In the genomic region with DNA sequence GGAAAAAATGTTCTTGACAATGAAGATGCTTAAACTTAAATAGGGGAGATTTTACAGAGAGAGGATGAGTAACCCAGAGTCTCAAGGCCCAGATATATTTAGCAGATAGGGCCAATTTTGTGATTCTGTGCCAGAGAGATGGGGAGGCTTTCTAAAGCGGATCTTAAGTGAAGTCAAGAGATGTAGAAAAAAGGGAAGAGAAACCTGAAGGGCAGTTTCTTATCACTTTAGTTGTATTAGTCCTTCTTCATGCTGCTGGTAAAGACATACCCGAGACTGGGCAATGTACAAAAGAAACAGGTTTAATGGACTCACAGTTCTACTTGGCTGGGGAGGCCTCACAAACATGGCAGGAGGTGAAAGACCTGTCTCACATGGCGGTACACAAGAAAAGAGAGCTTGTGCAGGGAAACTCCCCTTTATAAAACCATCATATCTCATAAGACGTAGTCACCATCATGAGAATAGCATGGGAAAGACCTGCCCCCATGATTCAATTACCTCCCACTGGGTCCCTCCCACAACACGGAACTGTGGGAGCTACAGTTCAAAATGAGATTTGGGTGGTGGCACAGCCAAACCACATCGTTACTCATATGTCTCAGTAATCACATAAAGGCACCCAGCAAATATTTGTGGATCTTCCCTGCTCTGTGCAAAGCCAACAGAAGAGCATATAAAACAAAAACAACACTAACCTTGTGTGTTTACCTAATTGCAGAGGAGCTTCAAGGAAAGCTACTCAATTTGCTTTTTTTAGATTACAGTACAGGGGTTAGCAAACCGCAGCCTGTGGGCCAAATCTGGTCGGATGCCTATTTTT, we compare ENCODE assay signal across 10 cellular contexts.
A peak's percentile ranks its signal among the peaks of the same experiment; 100 is the strongest.
DNase-seq lines count a peak whose midpoint lies in the region; ATAC-seq and TF ChIP-seq lines count a peak whose summit lies in the region.
"Had no signal": no experiment of that assay in that cellular context is flagged by ENCODE, and none has a peak within 500 bp of the region (broad histone marks: within the 10 kb centered on the region; RNA-seq: fewer than 3 reads in every experiment).

No MANE protein-coding gene starts in this region.

- WGBS in esophagus muscularis mucosa: 94% methylated on average over 8 of the region's 8 CpGs

- CTCF ChIA-PET in activated naive CD4-positive, alpha-beta T cell treated with anti-CD3 and anti-CD28 coated beads for 36 hours (lab: Charles Lee): interaction anchor here (0.6 to 0.8 kb wide), 2 partner anchors 15 to 138 kb away, joined by 3 to 4 read pairs; no protein-coding TSS in a partner anchor
- CTCF ChIA-PET in activated naive CD4-positive, alpha-beta T cell treated with anti-CD3 and anti-CD28 coated beads, Interleukin-2, amount 10 ng/mL, durations not matched to agents 7 days and 5 days (lab: Charles Lee): no interaction called here

- H3K36me3 Mint-ChIP-seq in activated naive CD4-positive, alpha-beta T cell treated with anti-CD3 and anti-CD28 coated beads for 36 hours (ENCODE audit: low read depth): no peaks in the 10 kb centered on the region
- no peaks in the 10 kb centered on the region for H3K36me3 Mint-ChIP-seq in activated naive CD4-positive, alpha-beta T cell treated with anti-CD3 and anti-CD28 coated beads, Interleukin-2, amount 10 ng/mL, durations not matched to agents 7 days and 5 days
- no peaks in the 10 kb centered on the region for H3K36me3 Mint-ChIP-seq in stimulated activated effector memory CD8-positive, alpha-beta T cell treated with anti-CD3 and anti-CD28 coated beads, Interleukin-12 subunit alpha, Interleukin-12 subunit beta, amount 100 ng/mL, for 72 hours

- TF ChIP-seq CTCF in esophagus muscularis mucosa (IDR thresholded peaks at IDR 0.05): no peak

- H3K27ac ChIP-seq in esophagus muscularis mucosa (replicated peaks in 1 of 4): no peak overlapping the region
- H3K27ac ChIP-seq: adrenal gland, right lobe of liver had no signal

- H3K4me3 ChIP-seq in esophagus muscularis mucosa: no peak overlapping the region
- H3K4me3 ChIP-seq: adrenal gland, right lobe of liver had no signal

- H3K4me1 ChIP-seq in esophagus muscularis mucosa: no peaks in the 10 kb centered on the region
- H3K4me1 ChIP-seq: adrenal gland had no signal

- no peaks in the 10 kb centered on the region for H3K36me3 ChIP-seq in esophagus muscularis mucosa
- H3K36me3 ChIP-seq: adrenal gland, right lobe of liver had no signal

- TF ChIP-seq POLR2A in esophagus muscularis mucosa (IDR thresholded peaks at IDR 0.05; ENCODE audit: low read depth): no peak

- TF ChIP-seq EP300 in esophagus muscularis mucosa (IDR thresholded peaks at IDR 0.05): no peak

- no peak overlapping the region for H3K4me3 Mint-ChIP-seq in activated naive CD4-positive, alpha-beta T cell treated with anti-CD3 and anti-CD28 coated beads for 36 hours
- H3K4me3 Mint-ChIP-seq in activated naive CD4-positive, alpha-beta T cell treated with anti-CD3 and anti-CD28 coated beads, Interleukin-2, amount 10 ng/mL, durations not matched to agents 7 days and 5 days: no peak overlapping the region
- H3K4me3 Mint-ChIP-seq in stimulated activated effector memory CD8-positive, alpha-beta T cell treated with anti-CD3 and anti-CD28 coated beads, Interleukin-12 subunit alpha, Interleukin-12 subunit beta, amount 100 ng/mL, for 72 hours: peak overlapping the region; percentile 27

- peaks cover 10% of the 10 kb centered on the region for H3K4me1 Mint-ChIP-seq in activated naive CD4-positive, alpha-beta T cell treated with anti-CD3 and anti-CD28 coated beads for 36 hours (ENCODE audit: low read depth)
- no peaks in the 10 kb centered on the region for H3K4me1 Mint-ChIP-seq in activated naive CD4-positive, alpha-beta T cell treated with anti-CD3 and anti-CD28 coated beads, Interleukin-2, amount 10 ng/mL, durations not matched to agents 7 days and 5 days
- H3K4me1 Mint-ChIP-seq in stimulated activated effector memory CD8-positive, alpha-beta T cell treated with anti-CD3 and anti-CD28 coated beads, Interleukin-12 subunit alpha, Interleukin-12 subunit beta, amount 100 ng/mL, for 72 hours: peaks cover 9% of the 10 kb centered on the region

- H3K27me3 Mint-ChIP-seq in activated naive CD4-positive, alpha-beta T cell treated with anti-CD3 and anti-CD28 coated beads for 36 hours (ENCODE audit: low read depth): no peaks in the 10 kb centered on the region
- H3K27me3 Mint-ChIP-seq in activated naive CD4-positive, alpha-beta T cell treated with anti-CD3 and anti-CD28 coated beads, Interleukin-2, amount 10 ng/mL, durations not matched to agents 7 days and 5 days: no peaks in the 10 kb centered on the region

- intact Hi-C loops in activated naive CD4-positive, alpha-beta T cell treated with anti-CD3 and anti-CD28 coated beads for 36 hours (cut with micrococcal nuclease): loop anchor here (1.0 kb wide), 1 partner anchor 102 kb away; the partner anchor contains the start of gene MYCBP2
- intact Hi-C loops in head of caudate nucleus (cut with DNase I): no loop called here
- intact Hi-C loops in esophagus muscularis mucosa (cut with DNase I): no loop called here

- no peaks in the 10 kb centered on the region for H3K9me3 Mint-ChIP-seq in activated naive CD4-positive, alpha-beta T cell treated with anti-CD3 and anti-CD28 coated beads for 36 hours
- no peaks in the 10 kb centered on the region for H3K9me3 Mint-ChIP-seq in activated naive CD4-positive, alpha-beta T cell treated with anti-CD3 and anti-CD28 coated beads, Interleukin-2, amount 10 ng/mL, durations not matched to agents 7 days and 5 days
- no peaks in the 10 kb centered on the region for H3K9me3 Mint-ChIP-seq in stimulated activated effector memory CD8-positive, alpha-beta T cell treated with anti-CD3 and anti-CD28 coated beads, Interleukin-12 subunit alpha, Interleukin-12 subunit beta, amount 100 ng/mL, for 72 hours

- H3K27ac Mint-ChIP-seq in activated naive CD4-positive, alpha-beta T cell treated with anti-CD3 and anti-CD28 coated beads for 36 hours: no peak overlapping the region
- H3K27ac Mint-ChIP-seq in activated naive CD4-positive, alpha-beta T cell treated with anti-CD3 and anti-CD28 coated beads, Interleukin-2, amount 10 ng/mL, durations not matched to agents 7 days and 5 days: no peak overlapping the region
- H3K27ac Mint-ChIP-seq in stimulated activated effector memory CD8-positive, alpha-beta T cell treated with anti-CD3 and anti-CD28 coated beads, Interleukin-12 subunit alpha, Interleukin-12 subunit beta, amount 100 ng/mL, for 72 hours: peak overlapping the region; percentile 85

- no peaks in the 10 kb centered on the region for H3K27me3 ChIP-seq in esophagus muscularis mucosa
- H3K27me3 ChIP-seq: adrenal gland, right lobe of liver had no signal

- DNase-seq in activated naive CD4-positive, alpha-beta T cell treated with anti-CD3 and anti-CD28 coated beads for 36 hours: peak; percentile 48
- no peak for DNase-seq in activated naive CD4-positive, alpha-beta T cell treated with anti-CD3 and anti-CD28 coated beads, Interleukin-2, amount 10 ng/mL, durations not matched to agents 7 days and 5 days
- peak; percentile 0 to 4 for DNase-seq in activated CD4-positive, alpha-beta T cell treated with anti-CD3 and anti-CD28 coated beads, Interleukin-2, amount 50 U/mL, for 4 hours
- DNase-seq in stimulated activated effector memory CD8-positive, alpha-beta T cell treated with anti-CD3 and anti-CD28 coated beads, Interleukin-12 subunit alpha, Interleukin-12 subunit beta, amount 100 ng/mL, for 72 hours (ENCODE audit: low spot score in 2 of 2): peak; percentile 41 to 75
- DNase-seq in NCI-H446 treated with DMSO at 0.1 percent for 48 hours (lab: John Stamatoyannopoulos, UW) (no peak), head of caudate nucleus (no peak), esophagus muscularis mucosa (ENCODE audit: extremely low spot score) (no peak)
- DNase-seq: right lobe of liver had no signal

- no peaks in the 10 kb centered on the region for H3K9me3 ChIP-seq in esophagus muscularis mucosa
- H3K9me3 ChIP-seq: adrenal gland, right lobe of liver had no signal

- ATAC-seq in HG03064 (IDR thresholded peaks at IDR 0.05; ENCODE audit: low read depth, unreplicated experiment): peak; percentile 65
- peak; percentile 96 for ATAC-seq in stimulated activated effector memory CD8-positive, alpha-beta T cell treated with anti-CD3 and anti-CD28 coated beads, Interleukin-12 subunit alpha, Interleukin-12 subunit beta, amount 100 ng/mL, for 72 hours

Comparison
In these comparisons a context has a peak if more than half of its experiments do, and no peak if none do; other contexts are left out.
1. DNase-seq: peak in activated naive CD4-positive, alpha-beta T cell treated with anti-CD3 and anti-CD28 coated beads for 36 hours (single experiment), activated CD4-positive, alpha-beta T cell treated with anti-CD3 and anti-CD28 coated beads, Interleukin-2, amount 50 U/mL, for 4 hours (2 of 2) and stimulated activated effector memory CD8-positive, alpha-beta T cell treated with anti-CD3 and anti-CD28 coated beads, Interleukin-12 subunit alpha, Interleukin-12 subunit beta, amount 100 ng/mL, for 72 hours (2 of 2); none in activated naive CD4-positive, alpha-beta T cell treated with anti-CD3 and anti-CD28 coated beads, Interleukin-2, amount 10 ng/mL, durations not matched to agents 7 days and 5 days (single experiment), NCI-H446 treated with DMSO at 0.1 percent for 48 hours (single experiment), head of caudate nucleus (0 of 42) and esophagus muscularis mucosa (single experiment).